In the genomic region with DNA sequence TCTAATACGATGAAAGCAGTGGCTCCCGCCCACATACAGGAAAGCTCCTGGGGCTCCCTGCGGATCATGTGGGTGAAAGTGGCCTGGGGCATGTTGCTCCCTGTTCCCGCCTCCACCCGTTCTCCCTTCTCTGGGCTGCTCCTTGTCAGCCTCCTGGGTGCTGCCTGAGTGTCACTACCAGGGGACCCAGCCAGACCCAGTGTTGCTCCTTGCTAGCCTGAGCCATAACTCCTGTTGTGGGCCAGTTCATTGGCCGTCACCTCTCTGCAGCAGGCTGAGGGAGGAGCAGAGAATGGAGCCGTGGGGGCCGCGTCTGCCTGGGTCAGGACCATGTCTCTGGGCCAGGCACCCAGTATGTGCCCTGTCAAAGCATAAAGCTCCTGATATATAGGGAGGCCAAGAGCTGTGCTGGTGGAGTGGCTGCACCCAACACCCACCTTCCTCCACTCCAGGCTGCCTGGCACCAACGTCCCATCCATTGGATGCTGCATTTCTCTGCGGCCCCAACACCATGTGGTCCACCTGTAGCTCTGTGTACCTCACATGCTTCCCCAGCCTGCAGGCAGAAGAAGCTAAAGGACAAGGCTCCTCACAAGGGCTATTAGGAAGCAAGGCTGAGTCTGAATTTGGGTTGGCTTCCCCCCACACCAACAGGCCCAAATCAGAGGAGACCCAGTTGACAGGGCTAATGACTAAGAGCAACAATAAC, we compare ENCODE assay signal across 8 cellular contexts. TPM values are rescaled to one million over a fixed set of nuclear protein-coding genes. Genes with fewer than 3 reads are reported as not detected.
A peak's percentile ranks its signal among the peaks of the same experiment; 100 is the strongest.
DNase-seq lines count a peak whose midpoint lies in the region; ATAC-seq and TF ChIP-seq lines count a peak whose summit lies in the region.

No MANE protein-coding gene starts in this region.

- CTCF ChIA-PET in CD4-positive, alpha-beta T cell (lab: Charles Lee) = interaction anchor here (1.2 to 2.4 kb wide), 4 partner anchors 41 to 121 kb away, joined by 4 to 9 read pairs (median 6); a partner anchor contains a TSS

- peaks cover 3% of the 10 kb centered on the region for H3K9me3 Mint-ChIP-seq in CD4-positive, alpha-beta T cell

- DNase-seq in CD4-positive, alpha-beta T cell = no peak
- DNase-seq in MM.1S (no peak), ecto neural progenitor cell (ENCODE audit: low spot score) (peak; percentile 42), osteoblast (ENCODE audit: insufficient read length, low spot score, missing footprints) (peak; percentile 65), EL (no peak), globus pallidus (ENCODE audit: low spot score) (no peak), NCI-H446 (lab: John Stamatoyannopoulos, UW) (no peak), kidney tubule cell (ENCODE audit: low spot score) (no peak)

- H4K20me1 ChIP-seq in MM.1S (ENCODE audit: insufficient read depth, low read length) = peaks cover 9% of the 10 kb centered on the region; the same call in 1 of the 2 replicates
- peaks cover 36% of the 10 kb centered on the region for H4K20me1 ChIP-seq in osteoblast (ENCODE audit: insufficient read depth, low read length)

- H2AFZ ChIP-seq in MM.1S (ENCODE audit: low read length) (no peak overlapping the region), osteoblast (ENCODE audit: low read length) (no peak overlapping the region)

- peak overlapping the region; percentile 90 for H3K27ac Mint-ChIP-seq in CD4-positive, alpha-beta T cell

- H3K4me3 ChIP-seq in MM.1S (ENCODE audit: low read length) = no peak overlapping the region
- no peak overlapping the region for H3K4me3 ChIP-seq in osteoblast (ENCODE audit: insufficient read depth, low read length)

- no peak for TF ChIP-seq CTCF in CD4-positive, alpha-beta T cell (IDR thresholded peaks at IDR 0.05)
- TF ChIP-seq CTCF in MM.1S (IDR thresholded peaks at IDR 0.05; ENCODE audit: low read length) (no peak), osteoblast (IDR thresholded peaks at IDR 0.05; ENCODE audit: extremely low read depth, low read depth, low read length) (no peak)

- peaks cover 92% of the 10 kb centered on the region for H3K4me1 Mint-ChIP-seq in CD4-positive, alpha-beta T cell (ENCODE audit: low read depth)

- peak overlapping the region; percentile 86 for H3K27ac ChIP-seq in CD4-positive, alpha-beta T cell (ENCODE audit: low read depth, low read length)
- H3K27ac ChIP-seq in MM.1S (ENCODE audit: low read length) = peak overlapping the region; percentile 50; the same call in 1 of the 2 replicates
- no peak overlapping the region for H3K27ac ChIP-seq in osteoblast (ENCODE audit: low read depth, low read length)

- no peaks in the 10 kb centered on the region for H3K9me3 ChIP-seq in CD4-positive, alpha-beta T cell (ENCODE audit: control insufficient read depth, low read length)
- H3K9me3 ChIP-seq in MM.1S (replicated peaks; ENCODE audit: insufficient read depth, low read length) (no peaks in the 10 kb centered on the region), osteoblast (ENCODE audit: low read depth, low read length) (no peaks in the 10 kb centered on the region)

- H3K9ac ChIP-seq in MM.1S (ENCODE audit: low read length) = no peak overlapping the region

- H3K4me1 ChIP-seq in MM.1S (ENCODE audit: low read length) = peaks cover 65% of the 10 kb centered on the region
- H3K4me1 ChIP-seq in osteoblast (ENCODE audit: insufficient read depth, low read length) = peaks cover 10% of the 10 kb centered on the region

- H3K27me3 Mint-ChIP-seq in CD4-positive, alpha-beta T cell = no peaks in the 10 kb centered on the region

- peak overlapping the region; percentile 82 for H3K4me3 Mint-ChIP-seq in CD4-positive, alpha-beta T cell

- H3K79me2 ChIP-seq in MM.1S (ENCODE audit: low read length) (peaks cover 100% of the 10 kb centered on the region), osteoblast (ENCODE audit: insufficient read depth, low read length) (peaks cover 93% of the 10 kb centered on the region)

- H3K27me3 ChIP-seq in CD4-positive, alpha-beta T cell (ENCODE audit: control insufficient read depth, insufficient read depth, low read length) = no peaks in the 10 kb centered on the region
- H3K27me3 ChIP-seq in MM.1S (replicated peaks; ENCODE audit: insufficient read depth, low read length) = no peaks in the 10 kb centered on the region
- H3K27me3 ChIP-seq in osteoblast (ENCODE audit: insufficient read depth, low read length) = no peaks in the 10 kb centered on the region

- H3K36me3 Mint-ChIP-seq in CD4-positive, alpha-beta T cell (ENCODE audit: low read depth) = peaks cover 46% of the 10 kb centered on the region

- POLR2A ChIA-PET in CD4-positive, alpha-beta T cell (lab: Charles Lee) = interaction anchor here (0.9 to 25.4 kb wide), 12 partner anchors 10 to 122 kb away, joined by 3 to 566 read pairs (median 14); a partner anchor contains a TSS

- intact Hi-C loops in CD4-positive, alpha-beta T cell (cut with DNase I, micrococcal nuclease) = loop anchor here (2.0 kb wide), 5 partner anchors 20 to 122 kb away; no protein-coding TSS in a partner anchor

- H3K9me2 ChIP-seq in MM.1S (replicated peaks; ENCODE audit: insufficient read depth, low read length) = no peaks in the 10 kb centered on the region

- H3K36me3 ChIP-seq in MM.1S (replicated peaks; ENCODE audit: insufficient read depth, low read length) = no peaks in the 10 kb centered on the region
- no peaks in the 10 kb centered on the region for H3K36me3 ChIP-seq in osteoblast (ENCODE audit: insufficient read depth, low read length)

- no peak for ATAC-seq in CD4-positive, alpha-beta T cell (ENCODE audit: poor library complexity)

- H3K4me2 ChIP-seq in MM.1S (ENCODE audit: low read depth, low read length) = peak overlapping the region; percentile 9; the same call in 1 of the 2 replicates
- no peak overlapping the region for H3K4me2 ChIP-seq in osteoblast (ENCODE audit: insufficient read depth, low read length)

- peaks cover 40% of the 10 kb centered on the region for H3F3A ChIP-seq in MM.1S (ENCODE audit: insufficient read depth, low read length)

RNA-seq across cellular contexts. Expression of a gene that starts 40.5 kb away (rescaled TPM):
- 100 to 1,000 TPM; 284 to 308 TPM for total RNA-seq in CD4-positive, alpha-beta T cell
- 53.3 and 58.6 TPM in 2 replicates for total RNA-seq in osteoblast

Comparison
In these comparisons a context has a peak if more than half of its experiments do, and no peak if none do; other contexts are left out.
1. DNase-seq: peak in ecto neural progenitor cell (single experiment) and osteoblast (single experiment); none in CD4-positive, alpha-beta T cell (0 of 10), MM.1S (single experiment), EL (single experiment), globus pallidus (single experiment), NCI-H446 (0 of 2) and kidney tubule cell (single experiment).